Comparison of ENCODE assay signal across 8 cellular contexts in genomic region chr14:102139248-102140026, GRCh38. TPM values are rescaled to one million over a fixed set of nuclear protein-coding genes. Genes with fewer than 3 reads are reported as not detected.
DNase-seq lines count a peak whose midpoint lies in the region; ATAC-seq and TF ChIP-seq lines count a peak whose summit lies in the region.

TSS of gene WDR20 (plus strand) at chr14:102139897. CDS start at chr14:102139924, 27 bp downstream.

- TF ChIP-seq CTCF in Loucy (conservative IDR thresholded peaks at IDR 0.05; ENCODE audit: low read length) (no peak), fibroblast of the aortic adventitia (IDR thresholded peaks at IDR 0.05; ENCODE audit: insufficient read depth, low read length) (no peak), nephron progenitor cell (IDR thresholded peaks at IDR 0.05) (no peak)

- peak; percentile 93 for ATAC-seq in stimulated activated naive CD8-positive, alpha-beta T cell treated with anti-CD3 and anti-CD28 coated beads, Interleukin-15, amount 100 ng/mL, for 72 hours

- H4K20me1 ChIP-seq in Loucy (ENCODE audit: insufficient read depth, low read length, poor library complexity, severe bottlenecking) = peaks cover 29% of the 10 kb centered on the region

- H3K27me3 ChIP-seq in H7 (ENCODE audit: control insufficient read depth, insufficient read depth, low read length) (no peaks in the 10 kb centered on the region), Loucy (ENCODE audit: insufficient read depth, low read length, poor library complexity, severe bottlenecking) (no peaks in the 10 kb centered on the region)

- no peaks in the 10 kb centered on the region for H3K9me3 ChIP-seq in Loucy (ENCODE audit: insufficient read depth, low read depth, low read length)

- peak within 1 kb of the TSS; percentile 97 for H3K27ac Mint-ChIP-seq in nephron progenitor cell
- peak within 1 kb of the TSS; percentile 93 to 99 for H3K27ac Mint-ChIP-seq in stimulated activated naive CD8-positive, alpha-beta T cell treated with anti-CD3 and anti-CD28 coated beads, Interleukin-15, amount 100 ng/mL, for 72 hours

- H3K4me3 Mint-ChIP-seq in nephron progenitor cell = peak within 1 kb of the TSS; percentile 98
- peak within 1 kb of the TSS; percentile 96 to 98 for H3K4me3 Mint-ChIP-seq in stimulated activated naive CD8-positive, alpha-beta T cell treated with anti-CD3 and anti-CD28 coated beads, Interleukin-15, amount 100 ng/mL, for 72 hours

- peaks cover 27% of the 10 kb centered on the region for H3K4me1 Mint-ChIP-seq in nephron progenitor cell
- peaks cover 24% of the 10 kb centered on the region for H3K4me1 Mint-ChIP-seq in stimulated activated naive CD8-positive, alpha-beta T cell treated with anti-CD3 and anti-CD28 coated beads, Interleukin-15, amount 100 ng/mL, for 72 hours

- peaks cover 52% of the 10 kb centered on the region for H3K79me2 ChIP-seq in Loucy (ENCODE audit: insufficient read depth, low read length)

- no peaks in the 10 kb centered on the region for H3F3A ChIP-seq in Loucy (ENCODE audit: low read depth)

- no peaks in the 10 kb centered on the region for H3K9me3 Mint-ChIP-seq in nephron progenitor cell
- no peaks in the 10 kb centered on the region for H3K9me3 Mint-ChIP-seq in stimulated activated naive CD8-positive, alpha-beta T cell treated with anti-CD3 and anti-CD28 coated beads, Interleukin-15, amount 100 ng/mL, for 72 hours

- peak; percentile 99 for DNase-seq in G401 (ENCODE audit: low spot score)
- peak; percentile 100 for DNase-seq in H7
- peak; percentile 99 for DNase-seq in activated T-helper 9 cell treated with anti-CD3 and anti-CD28 coated beads, Interleukin-2, amount 50 U/mL, for 16 hours (ENCODE audit: low read depth)
- peak; percentile 94 for DNase-seq in fibroblast of the aortic adventitia (ENCODE audit: low read depth)
- DNase-seq in nephron progenitor cell = peak; percentile 99
- DNase-seq in stimulated activated naive CD8-positive, alpha-beta T cell treated with anti-CD3 and anti-CD28 coated beads, Interleukin-15, amount 100 ng/mL, for 72 hours = peak; percentile 100

- H3K36me3 ChIP-seq in H7 (replicated peaks; ENCODE audit: control insufficient read depth, insufficient read depth, low read length) (no peaks in the 10 kb centered on the region; the same call in 1 of the 2 replicates), Loucy (ENCODE audit: insufficient read depth, low read length) (no peaks in the 10 kb centered on the region)

- H3K9me2 ChIP-seq in Loucy (replicated peaks; ENCODE audit: low read depth, low read length) = no peaks in the 10 kb centered on the region

- peak within 1 kb of the TSS; percentile 97 for H2AFZ ChIP-seq in Loucy (ENCODE audit: low read length)

- peaks cover 3% of the 10 kb centered on the region for H3K27me3 Mint-ChIP-seq in nephron progenitor cell (ENCODE audit: low read depth, poor library complexity)
- H3K27me3 Mint-ChIP-seq in stimulated activated naive CD8-positive, alpha-beta T cell treated with anti-CD3 and anti-CD28 coated beads, Interleukin-15, amount 100 ng/mL, for 72 hours = no peaks in the 10 kb centered on the region

- H3K4me3 ChIP-seq in H7 (ENCODE audit: insufficient read depth, low read depth, low read length) (peak within 1 kb of the TSS; percentile 81), Loucy (ENCODE audit: low read length, poor library complexity, severe bottlenecking) (peak within 1 kb of the TSS; percentile 96), fibroblast of the aortic adventitia (ENCODE audit: low read depth, low read length) (peak within 1 kb of the TSS; percentile 97)

- peak; percentile 87 for TF ChIP-seq POLR2A in Raji (IDR thresholded peaks at IDR 0.05; ENCODE audit: insufficient read depth, low read depth, low read length)

- H3K9ac ChIP-seq in Loucy (ENCODE audit: low read depth, low read length, poor library complexity, severe bottlenecking) = peak within 1 kb of the TSS; percentile 96

- in situ Hi-C loops in G401 (cut with HindIII; ENCODE audit: low sequenced_read_pairs) = no loop called here

- H3K36me3 Mint-ChIP-seq in nephron progenitor cell (ENCODE audit: low read depth) = peaks cover 7% of the 10 kb centered on the region

- H3K4me2 ChIP-seq in Loucy (ENCODE audit: low read depth, low read length, poor library complexity, severe bottlenecking) = peak within 1 kb of the TSS; percentile 98

- peaks cover 30% of the 10 kb centered on the region for H3K4me1 ChIP-seq in Loucy (ENCODE audit: insufficient read depth, low read length, poor library complexity, severe bottlenecking)

RNA-seq across cellular contexts. Expression of gene WDR20, which starts in this region (rescaled TPM):
- total RNA-seq in G401 (2014; rRNA removed; shearing (Covaris generic)) = 24.2 and 35.3 TPM in 2 replicates
- total RNA-seq in H7 (2014; rRNA removed; shearing (Covaris generic)) = 14.7 and 16.5 TPM in 2 replicates
- 12.9 and 14.6 TPM in 2 replicates for total RNA-seq in fibroblast of the aortic adventitia (ENCODE audit: low replicate concordance)

Comparison
In these comparisons a context has a peak if more than half of its experiments do, and no peak if none do; other contexts are left out.
1. Peak in every context shown above with its lines: DNase-seq, ATAC-seq and H3K4me3 ChIP-seq.